In the genomic region with DNA sequence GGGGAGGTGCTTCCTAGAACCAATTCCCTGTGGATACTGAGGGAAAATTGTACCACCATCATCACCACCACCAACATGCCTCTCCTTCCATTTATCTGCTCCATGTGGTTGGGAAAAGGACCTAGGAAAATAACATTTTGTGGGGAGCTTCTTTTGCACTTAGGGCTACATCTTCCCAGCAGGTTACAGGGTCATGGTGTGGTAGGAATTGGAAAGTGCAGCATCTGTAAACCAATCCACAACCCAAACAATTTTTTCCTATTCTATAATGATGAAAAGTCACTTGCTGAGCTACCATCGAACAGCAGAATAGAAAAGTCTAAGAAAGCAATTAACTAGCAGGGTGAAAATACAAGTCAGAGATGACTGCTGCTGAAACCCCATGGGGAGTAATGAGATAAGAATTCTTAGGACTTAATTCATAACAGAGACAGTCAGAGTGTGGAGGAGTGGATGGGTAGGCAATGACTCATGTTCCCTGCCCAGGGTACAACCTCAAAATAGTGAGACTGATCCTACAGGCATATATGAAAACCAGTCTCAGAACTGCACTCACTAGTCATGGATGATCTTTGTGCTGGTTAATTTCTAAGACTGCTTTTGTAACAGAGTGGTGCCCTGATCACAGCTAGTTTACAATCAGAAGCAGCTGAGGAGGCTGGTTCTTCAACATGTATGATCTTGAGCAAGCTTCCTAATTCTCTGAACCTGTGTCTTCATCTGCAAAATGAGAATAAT, we compare ENCODE assay signal across 8 cellular contexts. TPM values are rescaled to one million over a fixed set of nuclear protein-coding genes. Genes with fewer than 3 reads are reported as not detected.
DNase-seq lines count a peak whose midpoint lies in the region; ATAC-seq, FAIRE-seq and TF ChIP-seq lines count a peak whose summit lies in the region.

No MANE protein-coding gene starts in this region.

- H2AFZ ChIP-seq in fibroblast of lung (ENCODE audit: low read length) (no peak overlapping the region), HepG2 (ENCODE audit: low read length) (no peak overlapping the region)

- intact Hi-C loops in HepG2 (cut with micrococcal nuclease; ENCODE audit: unreplicated experiment) = no loop called here

- no peak for FAIRE-seq in HepG2 (lab: Jason Lieb, UNC)

- DNase-seq in GM13976 (ENCODE audit: low spot score) = peak; percentile 32
- peak; percentile 22 for DNase-seq in GOT3 (lab: John Stamatoyannopoulos, UW)
- DNase-seq in NB4 (ENCODE audit: low read depth) = peak; percentile 87
- DNase-seq in fibroblast of lung (ENCODE audit: low read depth in 2 of 2) = peak; percentile 85 to 97
- no peak for DNase-seq in NCI-H69 (lab: John Stamatoyannopoulos, UW)
- no peak for DNase-seq in NCI-H187 (lab: John Stamatoyannopoulos, UW)
- no peak for DNase-seq in GF-D8 (lab: John Stamatoyannopoulos, UW)
- no peak for DNase-seq in HepG2 (ENCODE audit: low spot score)

- no peak for TF ChIP-seq POLR2A in NB4 (IDR thresholded peaks at IDR 0.05; ENCODE audit: extremely low read depth, insufficient read length)
- TF ChIP-seq POLR2A in HepG2 (IDR thresholded peaks at IDR 0.05; ENCODE audit: insufficient read depth in 1 of 2, low read depth in 2 of 2, low read length in 2 of 2) = no peak

- peaks cover 13% of the 10 kb centered on the region for H3K4me1 ChIP-seq in fibroblast of lung (ENCODE audit: control insufficient read depth, extremely low read depth, insufficient read depth, low read length)
- peaks cover 15% of the 10 kb centered on the region for H3K4me1 ChIP-seq in HepG2 (ENCODE audit: insufficient read depth, low read length)

- BruUV-seq in HepG2 (replicated peaks; lab: Mats Ljungman, UMichigan) = no TSS peak

- POLR2A ChIA-PET in HepG2 (lab: Yijun Ruan, JAX) = no interaction called here

- H3K79me2 ChIP-seq in fibroblast of lung (ENCODE audit: control insufficient read depth, insufficient read depth, low read length) (no peaks in the 10 kb centered on the region), HepG2 (ENCODE audit: insufficient read depth, low read length) (no peaks in the 10 kb centered on the region)

- ATAC-seq in HepG2 = no peak

- H3K27ac ChIP-seq in fibroblast of lung (ENCODE audit: insufficient read depth, low read length) = peak overlapping the region; percentile 62
- H3K27ac ChIP-seq in HepG2 (ENCODE audit: extremely low read length, insufficient read depth, low read length) = no peak overlapping the region

- no peak overlapping the region for H3K4me3 ChIP-seq in NB4 (ENCODE audit: low read depth, low read length)
- no peak overlapping the region for H3K4me3 ChIP-seq in fibroblast of lung (replicated peaks in 1 of 4; ENCODE audit: control extremely low read depth in 1 of 4, insufficient read depth in 1 of 4, low read depth in 3 of 4, low read length in 4 of 4)
- H3K4me3 ChIP-seq in HepG2 (replicated peaks in 1 of 3; ENCODE audit: insufficient read depth in 1 of 3, low read depth in 2 of 3, low read length in 3 of 3) = no peak overlapping the region

- no peak for TF ChIP-seq EP300 in HepG2 (IDR thresholded peaks at IDR 0.05; ENCODE audit: low read depth in 2 of 2, low read length in 2 of 2)
- TF ChIP-seq EP300 in HepG2 (CRISPR knock-in tag; IDR thresholded peaks at IDR 0.05; ENCODE audit: borderline replicate concordance) = no peak

- H3K27me3 ChIP-seq in fibroblast of lung (ENCODE audit: control insufficient read depth, insufficient read depth, low read length) (no peaks in the 10 kb centered on the region), HepG2 (ENCODE audit: control insufficient read depth in 1 of 2, insufficient read depth in 2 of 2, low read length in 2 of 2) (no peaks in the 10 kb centered on the region; a peak in 1 of 5 replicates)

- no peak overlapping the region for H3K9ac ChIP-seq in fibroblast of lung (ENCODE audit: insufficient read depth, low read length)
- no peak overlapping the region for H3K9ac ChIP-seq in HepG2 (ENCODE audit: insufficient read depth, low read depth, low read length)

- H3K36me3 ChIP-seq in fibroblast of lung (ENCODE audit: control insufficient read depth, insufficient read depth, low read length) (no peaks in the 10 kb centered on the region), HepG2 (replicated peaks in 1 of 2; ENCODE audit: control insufficient read depth in 1 of 2, insufficient read depth in 2 of 2, low read length in 2 of 2) (no peaks in the 10 kb centered on the region)

- H3K4me2 ChIP-seq in fibroblast of lung (ENCODE audit: extremely low read depth, insufficient read depth, low read length) (peak overlapping the region; percentile 55), HepG2 (ENCODE audit: low read depth, low read length) (no peak overlapping the region)

- H4K20me1 ChIP-seq in fibroblast of lung (ENCODE audit: control insufficient read depth, extremely low read depth, insufficient read depth, low read length) = no peaks in the 10 kb centered on the region
- no peaks in the 10 kb centered on the region for H4K20me1 ChIP-seq in HepG2 (ENCODE audit: insufficient read depth, low read length)

- no peak for TF ChIP-seq CTCF in GM13976 (IDR thresholded peaks at IDR 0.05; ENCODE audit: borderline replicate concordance, control extremely low read depth, extremely low read depth, insufficient read depth, missing control alignments)
- no peak for TF ChIP-seq CTCF in NB4 (IDR thresholded peaks at IDR 0.05; ENCODE audit: low read depth, low read length)
- peak in 1 of 2 donors; percentile 13 for TF ChIP-seq CTCF in fibroblast of lung (conservative IDR thresholded peaks at IDR 0.05 in 1 of 2, IDR thresholded peaks at IDR 0.05 in 1 of 2; ENCODE audit: low read depth in 1 of 2, low read length in 2 of 2)
- no peak for TF ChIP-seq CTCF in HepG2 (CRISPR knock-in tag; IDR thresholded peaks at IDR 0.05)

- H3K9me3 ChIP-seq in fibroblast of lung (ENCODE audit: control insufficient read depth, insufficient read depth, low read depth, low read length) = no peaks in the 10 kb centered on the region
- no peaks in the 10 kb centered on the region for H3K9me3 ChIP-seq in HepG2 (ENCODE audit: low read length)

- in situ Hi-C loops in GM13976 (cut with MboI; ENCODE audit: low sequenced_read_pairs, unreplicated experiment) = no loop called here
- in situ Hi-C loops in HepG2 (cut with HindIII; ENCODE audit: extremely low pct_ligation_motif_present, low pct_unique_long_range_greater_than_20kb) = no loop called here

- no peak for TF ChIP-seq RAD21 in HepG2 (CRISPR knock-in tag; IDR thresholded peaks at IDR 0.05)

- CTCF ChIA-PET in HepG2 (lab: Yijun Ruan, JAX; ENCODE audit: low intra/inter-chr PET ratio, low total read pairs) = no interaction called here

- WGBS in HepG2 (ENCODE audit: low lambda C conversion rate) = 4% methylated on average over 1 of the region's 1 CpG

TF ChIP-seq in HepG2, 621 proteins besides CTCF, POLR2A, EP300 and RAD21 (continues in another document):
- TF ChIP-seq NFIB (CRISPR knock-in tag; IDR thresholded peaks at IDR 0.05; ENCODE audit: borderline replicate concordance) (no peak), SP140L (CRISPR knock-in tag; IDR thresholded peaks at IDR 0.05; ENCODE audit: borderline replicate concordance) (no peak), ZNF782 (CRISPR knock-in tag; IDR thresholded peaks at IDR 0.05; ENCODE audit: borderline replicate concordance) (no peak), HOXD1 (CRISPR knock-in tag; IDR thresholded peaks at IDR 0.05) (no peak), NFATC3 (CRISPR knock-in tag; IDR thresholded peaks at IDR 0.05) (no peak), ZNF552 (CRISPR knock-in tag; IDR thresholded peaks at IDR 0.05; ENCODE audit: borderline replicate concordance) (no peak), ZNF619 (CRISPR knock-in tag; IDR thresholded peaks at IDR 0.05) (no peak), ZEB1 (IDR thresholded peaks at IDR 0.05; ENCODE audit: insufficient replicate concordance, low read depth) (no peak), MAFK (conservative IDR thresholded peaks at IDR 0.05 in 1 of 2, IDR thresholded peaks at IDR 0.05 in 1 of 2; ENCODE audit: low read length in 2 of 2) (no peak)

RNA-seq across cellular contexts. Expression of a gene that starts 38.1 kb away (rescaled TPM):
- 0.26 and 1.3 TPM in 2 replicates for total RNA-seq in fibroblast of lung
- 0.28 and 0.35 TPM in 2 replicates for polyA plus RNA-seq in fibroblast of lung
- 0.09 and 0.22 TPM in 2 replicates for polyA plus RNA-seq in fibroblast of lung (2012)
- polyA minus RNA-seq in fibroblast of lung (ENCODE audit: low replicate concordance) = not detected in 2 replicates
- 0.91 and 1.5 TPM in 2 replicates for total RNA-seq in HepG2 (2016; rRNA removed; fragmentation: Illumina TruSeq; extraction: Trizol)
- total RNA-seq in HepG2 (2016; cell fraction: cytosol; rRNA removed; fragmentation: Illumina TruSeq; extraction: Trizol; ENCODE audit: low read depth) = 0.61 and 0.79 TPM in 2 replicates
- total RNA-seq in HepG2 (2016; cell fraction: insoluble cytoplasmic fraction; rRNA removed; fragmentation: Illumina TruSeq; extraction: Trizol) = 0.17 and 0.33 TPM in 2 replicates
- total RNA-seq in HepG2 (2016; cell fraction: membrane; rRNA removed; fragmentation: Illumina TruSeq; extraction: Trizol) = 0.22 and 0.62 TPM in 2 replicates
- total RNA-seq in HepG2 (2016; cell fraction: nucleus; rRNA removed; fragmentation: Illumina TruSeq; extraction: Trizol) = 2.9 TPM in 2 replicates
- polyA plus RNA-seq in HepG2 (2011; rRNA removed) = 0.39 and 0.49 TPM in 2 replicates
- polyA plus RNA-seq in HepG2 (2011; cell fraction: cytosol; rRNA removed) = 0.04 and 0.42 TPM in 2 replicates
- polyA plus RNA-seq in HepG2 (2011; cell fraction: nucleus; rRNA removed) = 0.14 and 0.33 TPM in 2 replicates
- polyA plus RNA-seq in HepG2 (2012) = 0.25 and 0.63 TPM in 2 replicates
- 0.61 and 0.87 TPM in 2 replicates for polyA plus RNA-seq in HepG2 (2016; cell fraction: cytosol; fragmentation: Illumina TruSeq; extraction: Trizol; ENCODE audit: low read depth)
- polyA plus RNA-seq in HepG2 (2016; cell fraction: insoluble cytoplasmic fraction; fragmentation: Illumina TruSeq; extraction: Trizol; ENCODE audit: low read depth) = 0.84 and 1.2 TPM in 2 replicates
- polyA plus RNA-seq in HepG2 (2016; cell fraction: membrane; fragmentation: Illumina TruSeq; extraction: Trizol; ENCODE audit: low read depth) = 0.22 and 0.51 TPM in 2 replicates
- polyA plus RNA-seq in HepG2 (2016; cell fraction: nucleus; fragmentation: Illumina TruSeq; extraction: Trizol; ENCODE audit: insufficient read depth, low read depth) = 0.47 TPM in 1 of 2 replicates, not detected in the other
- 0.18 and 1.6 TPM in 2 replicates for polyA minus RNA-seq in HepG2 (2011; rRNA and poly(A)+ RNA removed; ENCODE audit: low replicate concordance)
- polyA minus RNA-seq in HepG2 (2011; cell fraction: cytosol; rRNA and poly(A)+ RNA removed) = not detected in 2 replicates
- 3.3 and 3.9 TPM in 2 replicates for polyA minus RNA-seq in HepG2 (2011; cell fraction: nucleus; rRNA and poly(A)+ RNA removed)

Comparison
In these comparisons a context has a peak if more than half of its experiments do, and no peak if none do; other contexts are left out.
1. DNase-seq: peak in GM13976 (single experiment), GOT3 (single experiment), NB4 (single experiment) and fibroblast of lung (2 of 2); none in NCI-H69 (single experiment), NCI-H187 (0 of 2), GF-D8 (single experiment) and HepG2 (single experiment).